ENCODE assay signal across 9 cellular contexts in the genomic region with DNA sequence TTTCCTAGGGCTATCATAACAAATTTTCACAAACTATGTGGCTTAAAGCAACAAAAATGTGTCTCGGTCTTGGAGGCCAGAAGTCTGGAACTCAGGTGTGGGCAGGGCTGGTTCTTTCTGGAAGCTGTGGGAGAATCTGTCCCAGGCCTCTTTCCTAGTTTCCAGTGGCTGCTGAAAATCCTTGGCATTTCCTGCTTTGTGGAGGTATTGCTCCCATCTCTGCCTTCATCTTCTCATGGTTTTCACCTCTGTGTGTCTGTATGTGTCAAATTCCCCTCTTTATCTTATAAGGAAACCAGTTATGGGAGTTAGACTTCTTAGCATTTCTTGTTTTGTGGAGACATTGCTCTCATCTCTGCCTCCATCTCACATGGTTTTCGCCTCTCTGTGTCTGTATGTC.
"Had no signal": no experiment of that assay in that cellular context is flagged by ENCODE, and none has a peak within 500 bp of the region (broad histone marks: within the 10 kb centered on the region; RNA-seq: fewer than 3 reads in every experiment).

No MANE protein-coding gene starts in this region.

- ATAC-seq: GM23338, HCT116 had no signal

- H3K4me1 ChIP-seq: HAP-1 had no signal

- H2AFZ ChIP-seq: GM23248, GM23338 had no signal

- H3K4me3 ChIP-seq: GM23248, GM23338, HAP-1 had no signal

- H3K36me3 ChIP-seq: HAP-1 had no signal

- H3K27ac Mint-ChIP-seq: GM23338, H9, HFFc6 had no signal

- H3K27ac ChIP-seq: GM23248 had no signal

- H3K9me3 ChIP-seq: HAP-1 had no signal

- H3K4me2 ChIP-seq: GM23338 had no signal

- DNase-seq: GM23248, GOT3, H7, H9, HCEC 1CT, HFFc6 had no signal

- H3K9ac ChIP-seq: GM23248 had no signal
